In genomic region chr17:37657202-37657601, GRCh38 we compare ENCODE assay signal across 17 cellular contexts. TPM values are rescaled to one million over a fixed set of nuclear protein-coding genes. Genes with fewer than 3 reads are reported as not detected.
DNase-seq lines count a peak whose midpoint lies in the region; ATAC-seq and TF ChIP-seq lines count a peak whose summit lies in the region.
"Had no signal": no experiment of that assay in that cellular context is flagged by ENCODE, and none has a peak within 500 bp of the region (broad histone marks: within the 10 kb centered on the region; RNA-seq: fewer than 3 reads in every experiment).

No MANE protein-coding gene starts in this region.

- no peak for TF ChIP-seq CTCF in Peyer's patch (IDR thresholded peaks at IDR 0.05)
- no peak for TF ChIP-seq CTCF in esophagus muscularis mucosa (IDR thresholded peaks at IDR 0.05)

- DNase-seq in Peyer's patch: no peak
- peak; percentile 31 for DNase-seq in esophagus muscularis mucosa (ENCODE audit: extremely low spot score)
- DNase-seq in stimulated activated effector memory CD8-positive, alpha-beta T cell treated with anti-CD3 and anti-CD28 coated beads, Interleukin-12 subunit alpha, Interleukin-12 subunit beta, amount 100 ng/mL, for 72 hours (ENCODE audit: low spot score in 2 of 2): no peak
- no peak for DNase-seq in NCI-H82 treated with DMSO at 0.1 percent for 48 hours (lab: John Stamatoyannopoulos, UW; ENCODE audit: unreplicated experiment)
- DNase-seq in GM19240 (ENCODE audit: insufficient read length, low spot score): no peak
- DNase-seq: AML-193; Caco-2; Calu3; CD4-positive, alpha-beta T cell; CD8-positive, alpha-beta T cell; DMS79 treated with DMSO at 0.1 percent for 48 hours; GF-D8 had no signal

- H3K4me3 ChIP-seq in Peyer's patch: no peak overlapping the region
- no peak overlapping the region for H3K4me3 ChIP-seq in esophagus muscularis mucosa
- H3K4me3 ChIP-seq: A549; BLaER1 treated with 17β-estradiol and CSF1 and Interleukin-3, amounts not matched to agents 10 nM and 100 nM had no signal

- peak; percentile 51 for ATAC-seq in stimulated activated effector memory CD8-positive, alpha-beta T cell treated with anti-CD3 and anti-CD28 coated beads, Interleukin-12 subunit alpha, Interleukin-12 subunit beta, amount 100 ng/mL, for 72 hours
- ATAC-seq: A549; CD8-positive, alpha-beta T cell had no signal

- intact Hi-C loops in esophagus muscularis mucosa (cut with DNase I): no loop called here

- no peaks in the 10 kb centered on the region for H3K27me3 ChIP-seq in Peyer's patch
- peaks cover 0 to 8% (median 0%) of the 10 kb centered on the region in 4 donors for H3K27me3 ChIP-seq in esophagus muscularis mucosa
- H3K27me3 ChIP-seq: BLaER1 treated with 17β-estradiol and CSF1 and Interleukin-3, amounts not matched to agents 10 nM and 100 nM had no signal

- no peak overlapping the region for H3K4me3 Mint-ChIP-seq in stimulated activated effector memory CD8-positive, alpha-beta T cell treated with anti-CD3 and anti-CD28 coated beads, Interleukin-12 subunit alpha, Interleukin-12 subunit beta, amount 100 ng/mL, for 72 hours
- H3K4me3 Mint-ChIP-seq: B cell; CD4-positive, alpha-beta T cell; CD8-positive, alpha-beta T cell had no signal

- H3K9me3 Mint-ChIP-seq in stimulated activated effector memory CD8-positive, alpha-beta T cell treated with anti-CD3 and anti-CD28 coated beads, Interleukin-12 subunit alpha, Interleukin-12 subunit beta, amount 100 ng/mL, for 72 hours: no peaks in the 10 kb centered on the region
- H3K9me3 Mint-ChIP-seq: CD4-positive, alpha-beta T cell; CD8-positive, alpha-beta T cell had no signal

- no peak for TF ChIP-seq EP300 in esophagus muscularis mucosa (IDR thresholded peaks at IDR 0.05)

- WGBS in esophagus muscularis mucosa: 64% methylated on average over 1 of the region's 1 CpG

- H3K9me3 ChIP-seq in Peyer's patch (no peaks in the 10 kb centered on the region), esophagus muscularis mucosa (no peaks in the 10 kb centered on the region)
- H3K9me3 ChIP-seq: A549; BLaER1 treated with 17β-estradiol and CSF1 and Interleukin-3, amounts not matched to agents 10 nM and 100 nM; Caco-2 had no signal

- H3K4me1 Mint-ChIP-seq in stimulated activated effector memory CD8-positive, alpha-beta T cell treated with anti-CD3 and anti-CD28 coated beads, Interleukin-12 subunit alpha, Interleukin-12 subunit beta, amount 100 ng/mL, for 72 hours: no peaks in the 10 kb centered on the region
- H3K4me1 Mint-ChIP-seq: B cell had no signal

- TF ChIP-seq POLR2A in Peyer's patch (IDR thresholded peaks at IDR 0.05) (no peak), esophagus muscularis mucosa (IDR thresholded peaks at IDR 0.05; ENCODE audit: low read depth) (no peak)

- H3K4me1 ChIP-seq in Peyer's patch (peaks cover 0 to 15% (median 0%) of the 10 kb centered on the region in 4 donors), esophagus muscularis mucosa (no peaks in the 10 kb centered on the region)
- H3K4me1 ChIP-seq: A549; BLaER1 treated with 17β-estradiol and CSF1 and Interleukin-3, amounts not matched to agents 10 nM and 100 nM had no signal

- H3K27ac Mint-ChIP-seq in stimulated activated effector memory CD8-positive, alpha-beta T cell treated with anti-CD3 and anti-CD28 coated beads, Interleukin-12 subunit alpha, Interleukin-12 subunit beta, amount 100 ng/mL, for 72 hours: no peak overlapping the region
- H3K27ac Mint-ChIP-seq: B cell; CD4-positive, alpha-beta T cell; CD8-positive, alpha-beta T cell had no signal

- H3K27ac ChIP-seq in Peyer's patch (peak overlapping the region in 3 of 4 donors; percentile 28 to 65 (median 49)), esophagus muscularis mucosa (replicated peaks in 1 of 4) (no peak overlapping the region)
- H3K27ac ChIP-seq: 22Rv1; A549; BLaER1 treated with 17β-estradiol and CSF1 and Interleukin-3, amounts not matched to agents 10 nM and 100 nM; C4-2B had no signal

- H3K36me3 ChIP-seq in Peyer's patch (no peaks in the 10 kb centered on the region), esophagus muscularis mucosa (no peaks in the 10 kb centered on the region)
- H3K36me3 ChIP-seq: BLaER1 treated with 17β-estradiol and CSF1 and Interleukin-3, amounts not matched to agents 10 nM and 100 nM had no signal

- H3K36me3 Mint-ChIP-seq in stimulated activated effector memory CD8-positive, alpha-beta T cell treated with anti-CD3 and anti-CD28 coated beads, Interleukin-12 subunit alpha, Interleukin-12 subunit beta, amount 100 ng/mL, for 72 hours: no peaks in the 10 kb centered on the region
- H3K36me3 Mint-ChIP-seq: CD8-positive, alpha-beta T cell had no signal

RNA-seq across cellular contexts. Expression of gene DDX52, which starts 14.0 kb away (rescaled TPM):
- total RNA-seq in Peyer's patch: 10 to 100 TPM; 30.2 to 54.6 (median 43.0) TPM
- total RNA-seq in esophagus muscularis mucosa: 10 to 100 TPM; 13.1 to 17.9 (median 14.1) TPM

RNA-seq across cellular contexts. Expression of gene SYNRG, which starts 48.0 kb away (rescaled TPM):
- total RNA-seq in Peyer's patch: 100 to 1,000 TPM in 1 of 4 donors, 10 to 100 TPM in 3; 42.5 to 102 (median 49.5) TPM
- 10 to 100 TPM; 11.9 to 19.5 (median 17.0) TPM for total RNA-seq in esophagus muscularis mucosa

Comparison
In these comparisons a context has a peak if more than half of its experiments do, and no peak if none do; other contexts are left out.
1. H3K27ac ChIP-seq: peak in Peyer's patch (3 of 4); none in esophagus muscularis mucosa (0 of 4).